ENCODE assay signal across 1 cellular context in genomic region chr10:200405-200804, GRCh38.
TF ChIP-seq lines count a peak whose summit lies in the region.

No MANE protein-coding gene starts in this region.

TF ChIP-seq in WTC11, 78 proteins besides CTCF, POLR2A, EP300 and RAD21:
- TF ChIP-seq HMGA2 (CRISPR knock-in tag; IDR thresholded peaks at IDR 0.05) (no peak; the same call in 1 of the 2 replicates), ZNF281 (CRISPR knock-in tag; IDR thresholded peaks at IDR 0.05) (no peak), JAZF1 (CRISPR knock-in tag; IDR thresholded peaks at IDR 0.05) (no peak), ZNF425 (CRISPR knock-in tag; conservative IDR thresholded peaks at IDR 0.05) (no peak), MYBL2 (CRISPR knock-in tag; IDR thresholded peaks at IDR 0.05) (no peak), IRF1 (CRISPR knock-in tag; IDR thresholded peaks at IDR 0.05) (no peak), ZNF532 (CRISPR knock-in tag; IDR thresholded peaks at IDR 0.05; ENCODE audit: borderline replicate concordance) (no peak), NR3C1 (CRISPR knock-in tag; conservative IDR thresholded peaks at IDR 0.05; ENCODE audit: low read depth) (no peak), MAX (CRISPR knock-in tag; IDR thresholded peaks at IDR 0.05) (no peak), GRHL2 (CRISPR knock-in tag; IDR thresholded peaks at IDR 0.05; ENCODE audit: insufficient replicate concordance, severe bottlenecking) (no peak), JUN (CRISPR knock-in tag; IDR thresholded peaks at IDR 0.05) (no peak), MLX (CRISPR knock-in tag; IDR thresholded peaks at IDR 0.05) (no peak), KAT7 (CRISPR knock-in tag; IDR thresholded peaks at IDR 0.05; ENCODE audit: borderline replicate concordance) (no peak), RORB (CRISPR knock-in tag; IDR thresholded peaks at IDR 0.05) (no peak)
TF ChIP-seq in WTC11: peak in this region for 0.
